In genomic region chr7:91264083-91264923, GRCh38 we compare ENCODE assay signal across 8 cellular contexts. TPM values are rescaled to one million over a fixed set of nuclear protein-coding genes. Genes with fewer than 3 reads are reported as not detected.
A peak's percentile ranks its signal among the peaks of the same experiment; 100 is the strongest.
DNase-seq lines count a peak whose midpoint lies in the region; ATAC-seq, FAIRE-seq and TF ChIP-seq lines count a peak whose summit lies in the region.

Gene FZD1 (plus strand): TSS chr7:91264433. CDS start chr7:91264881, 448 bp downstream.

- 1% methylated on average over 28 of the region's 89 CpGs; no CpG with 5 or more reads in 1 of the 2 experiments for WGBS in H1 (ENCODE audit: extremely low coverage in 1 of 2, insufficient coverage in 1 of 2, insufficient read length in 1 of 2, insufficient replicate concordance in 2 of 2, low coverage in 1 of 2, low lambda C conversion rate in 2 of 2, missing lambda C conversion rate in 1 of 2), 2 experiments
- 0 to 1% methylated on average over 70 to 89 of the region's 89 CpGs for WGBS in lung, 2 donors

- peaks cover 4 to 15% of the 10 kb centered on the region in 2 experiments for H4K20me1 ChIP-seq in H1 (replicated peaks in 1 of 2; ENCODE audit: control insufficient read depth in 1 of 2, insufficient read depth in 2 of 2, low read length in 2 of 2)

- H3K36me3 ChIP-seq in H1 (ENCODE audit: control insufficient read depth in 2 of 4, insufficient read depth in 4 of 4, low read length in 3 of 4) (no peaks in the 10 kb centered on the region; a peak in 1 of 8 replicates), lung (ENCODE audit: control insufficient read depth in 2 of 2, insufficient read depth in 2 of 2, low read length in 2 of 2) (no peaks in the 10 kb centered on the region)

- H3K23me2 ChIP-seq in H1 (ENCODE audit: low read depth, low read length) = peaks cover 26% of the 10 kb centered on the region

- H3K9ac ChIP-seq in H1 (replicated peaks in 1 of 4; ENCODE audit: extremely low read depth in 1 of 4, low read depth in 3 of 4, low read length in 3 of 4) = peak within 1 kb of the TSS in 3 of 4 experiments; percentile 13 to 67 (median 54); a peak in 2 of 7 replicates

- H3K27ac ChIP-seq in H1 (ENCODE audit: low read depth, low read length) (no peak within 1 kb of the TSS), lung (ENCODE audit: low read depth in 1 of 2, low read length in 1 of 2) (peak within 1 kb of the TSS; percentile 96 to 99)

- peak; percentile 91 for ATAC-seq in HG03342 (IDR thresholded peaks at IDR 0.05; ENCODE audit: unreplicated experiment)
- ATAC-seq in lung (ENCODE audit: insufficient read depth, low FRiP score) = peak; percentile 95

- TF ChIP-seq RAD21 in H1 (IDR thresholded peaks at IDR 0.05 in 1 of 2, conservative IDR thresholded peaks at IDR 0.05 in 1 of 2; ENCODE audit: low read depth in 2 of 2, low read length in 2 of 2) = peak; percentile 18 to 22; a peak in 3 of 4 replicates

- no peak within 1 kb of the TSS for H2BK120ac ChIP-seq in H1 (replicated peaks; ENCODE audit: low read depth, low read length)

- H3K4me3 ChIP-seq in H1 (ENCODE audit: extremely low read depth in 1 of 4, insufficient read depth in 2 of 4, low read depth in 3 of 4, low read length in 4 of 4) (peak within 1 kb of the TSS; percentile 53 to 64 (median 61)), lung (peak within 1 kb of the TSS; percentile 83)

- H4K5ac ChIP-seq in H1 (ENCODE audit: insufficient read length, low read depth, low read length) = no peak within 1 kb of the TSS

- peaks cover 8 to 26% (median 20%) of the 10 kb centered on the region in 4 experiments for H3K4me1 ChIP-seq in H1 (replicated peaks in 1 of 4; ENCODE audit: control insufficient read depth in 3 of 4, insufficient read depth in 4 of 4, low read length in 3 of 4)
- peaks cover 0 to 21% of the 10 kb centered on the region in 2 donors for H3K4me1 ChIP-seq in lung (ENCODE audit: control insufficient read depth in 2 of 2, insufficient read depth in 2 of 2, low read length in 2 of 2)

- no peaks in the 10 kb centered on the region for H3K79me1 ChIP-seq in H1 (ENCODE audit: low read depth, low read length)

- TF ChIP-seq POLR2A in H1 (IDR thresholded peaks at IDR 0.05; ENCODE audit: control extremely low read depth in 1 of 2, low read depth in 2 of 2, low read length in 2 of 2) = 0 out of 3 replicates have a peak, but pooled peaks of 1 of the 2 experiments have one; percentile 17

- peak within 1 kb of the TSS; percentile 15 for H4K8ac ChIP-seq in H1 (ENCODE audit: extremely low read depth, insufficient read depth, low read length)

- H2BK20ac ChIP-seq in H1 (ENCODE audit: low read length) = no peak within 1 kb of the TSS

- no peak within 1 kb of the TSS for H4K91ac ChIP-seq in H1 (replicated peaks; ENCODE audit: insufficient read length, low read length)

- no peak within 1 kb of the TSS for H2BK5ac ChIP-seq in H1 (ENCODE audit: low read depth, low read length)

- no peak within 1 kb of the TSS for H3K14ac ChIP-seq in H1 (ENCODE audit: insufficient read length)

- CTCF ChIA-PET in H1 (lab: Charles Lee; ENCODE audit: partially characterized antibody) = interaction anchor here (1.0 to 1.9 kb wide), 5 partner anchors 18 to 382 kb away, joined by 3 to 9 read pairs (median 4); no protein-coding TSS in a partner anchor

- H3K4me2 ChIP-seq in H1 (ENCODE audit: insufficient read depth in 1 of 2, low read depth in 2 of 2, low read length in 2 of 2) = peak within 1 kb of the TSS; percentile 85 to 99

- H3K23ac ChIP-seq in H1 (ENCODE audit: insufficient read length) = no peak within 1 kb of the TSS

- H3K18ac ChIP-seq in H1 (ENCODE audit: extremely low read depth, low read length) = peak within 1 kb of the TSS; percentile 96

- peak; percentile 59 to 98 (median 94) for DNase-seq in C1 segment of cervical spinal cord (lab: John Stamatoyannopoulos, UW)
- DNase-seq in GM19238 (ENCODE audit: insufficient read length, low spot score) = peak; percentile 82
- DNase-seq in NCI-H2227 (lab: John Stamatoyannopoulos, UW; ENCODE audit: unreplicated experiment) = peak; percentile 99
- peak; percentile 47 for DNase-seq in activated CD4-positive, CD25-positive, alpha-beta regulatory T cell treated with anti-CD3 and anti-CD28 coated beads, Interleukin-2, amount 50 U/mL, for 72 hours
- DNase-seq in H1 (ENCODE audit: low read depth in 1 of 2, low spot score in 2 of 2) = peak; percentile 89 to 92
- peak; percentile 97 for DNase-seq in lung (ENCODE audit: low spot score)
- peak; percentile 62 to 64 for DNase-seq in stimulated activated CD4-positive, alpha-beta T cell treated with anti-CD3 and anti-CD28 coated beads, Interleukin-4, amount 100 ng/mL, for 48 hours (ENCODE audit: low read depth in 2 of 2)

- TF ChIP-seq CTCF in H1 (IDR thresholded peaks at IDR 0.05; ENCODE audit: control extremely low read depth in 1 of 3, insufficient read depth in 1 of 3, low read depth in 1 of 3, low read length in 3 of 3) (no peak), lung (IDR thresholded peaks at IDR 0.05; ENCODE audit: control extremely low read depth, extremely low read depth) (no peak)

- H3K4ac ChIP-seq in H1 (replicated peaks; ENCODE audit: insufficient read length, low read depth, low read length) = no peak within 1 kb of the TSS

- peak within 1 kb of the TSS; percentile 35; the same call in 1 of the 2 replicates for H2AFZ ChIP-seq in H1 (ENCODE audit: low read length)

- POLR2A ChIA-PET in H1 (lab: Charles Lee; ENCODE audit: partially characterized antibody) = no interaction called here

- no peak for FAIRE-seq in H1 (lab: Jason Lieb, UNC)

- H2BK15ac ChIP-seq in H1 (ENCODE audit: low read length) = peak within 1 kb of the TSS; percentile 95; the same call in 1 of the 2 replicates

- peak in 1 of 2 experiments; percentile 82; a peak in 1 of 3 replicates for TF ChIP-seq EP300 in H1 (IDR thresholded peaks at IDR 0.05; ENCODE audit: borderline replicate concordance in 1 of 2, low read depth in 2 of 2, low read length in 2 of 2)

- H3K56ac ChIP-seq in H1 (replicated peaks; ENCODE audit: insufficient read length, low read depth, low read length) = no peak within 1 kb of the TSS

- peak within 1 kb of the TSS; percentile 96; the same call in 1 of the 2 replicates for H2BK12ac ChIP-seq in H1 (ENCODE audit: low read depth, low read length)

- no peak within 1 kb of the TSS for H2AK5ac ChIP-seq in H1 (ENCODE audit: low read depth, low read length)

- no peaks in the 10 kb centered on the region for H3K79me2 ChIP-seq in H1 (ENCODE audit: control insufficient read depth in 1 of 2, insufficient read depth in 2 of 2, low read length in 2 of 2)

- H3K9me3 ChIP-seq in H1 (ENCODE audit: insufficient read depth in 2 of 2, low read depth in 1 of 2, low read length in 1 of 2) (peaks cover 0 to 5% of the 10 kb centered on the region in 2 experiments; a peak in 1 of 4 replicates), lung (ENCODE audit: control insufficient read depth in 2 of 2, insufficient read depth in 1 of 2, low read length in 1 of 2) (peaks cover 0 to 3% of the 10 kb centered on the region in 2 donors)

- peaks cover 45 to 82% (median 66%) of the 10 kb centered on the region in 4 experiments for H3K27me3 ChIP-seq in H1 (replicated peaks in 1 of 4; ENCODE audit: control insufficient read depth in 3 of 4, extremely low read depth in 1 of 4, insufficient read depth in 3 of 4, low read length in 3 of 4)
- no peaks in the 10 kb centered on the region for H3K27me3 ChIP-seq in lung (ENCODE audit: control insufficient read depth, insufficient read depth)

RNA-seq across cellular contexts. Expression of gene FZD1, which starts in this region (rescaled TPM):
- 0.88 and 0.91 TPM in 2 replicates for total RNA-seq in H1 (2021; fragmentation: NEBNext Ultra II Directional; extraction: Animal tissue kit (Norgen Biotek cat#: 25700))
- 0.62 and 0.77 TPM in 2 replicates for polyA plus RNA-seq in H1 (2011; rRNA removed)
- 0.65 TPM for polyA plus RNA-seq in H1 (2011; cell fraction: cytosol; rRNA removed)
- polyA plus RNA-seq in H1 (2011; cell fraction: nucleus; rRNA removed) = 0.78 TPM
- 0.53 to 0.66 TPM (median 0.59 TPM) in 4 replicates for polyA plus RNA-seq in H1 (2012, experiment 1 of 2)
- 0.38 TPM for polyA plus RNA-seq in H1 (2012, experiment 2 of 2)
- polyA plus RNA-seq in H1 (2013, experiment 1 of 2) = 0.63 TPM
- 0.63 TPM for polyA plus RNA-seq in H1 (2013, experiment 2 of 2)
- 0.63 and 0.68 TPM in 2 replicates for polyA minus RNA-seq in H1 (2011; rRNA and poly(A)+ RNA removed)
- polyA minus RNA-seq in H1 (2011; cell fraction: cytosol; rRNA and poly(A)+ RNA removed) = 1.7 TPM
- 1.5 TPM for polyA minus RNA-seq in H1 (2011; cell fraction: nucleus; rRNA and poly(A)+ RNA removed)
- total RNA-seq in lung = 10 to 100 TPM; 17.2 to 55.8 TPM
- 1 to 10 TPM; 4.1 to 6.2 TPM for polyA plus RNA-seq in lung

Comparison
In these comparisons a context has a peak if more than half of its experiments do, and no peak if none do; other contexts are left out.
1. DNase-seq: peak in every context shown above with its lines; median percentile 99 in NCI-H2227; 97 in lung; 94 in C1 segment of cervical spinal cord; 90 in H1; 82 in GM19238; 63 in stimulated activated CD4-positive, alpha-beta T cell treated with anti-CD3 and anti-CD28 coated beads, Interleukin-4, amount 100 ng/mL, for 48 hours; 47 in activated CD4-positive, CD25-positive, alpha-beta regulatory T cell treated with anti-CD3 and anti-CD28 coated beads, Interleukin-2, amount 50 U/mL, for 72 hours.